ENCODE assay signal across 13 cellular contexts in genomic region chr2:38708900-38709321, GRCh38. TPM values are rescaled to one million over a fixed set of nuclear protein-coding genes. Genes with fewer than 3 reads are reported as not detected.
DNase-seq lines count a peak whose midpoint lies in the region; ATAC-seq and TF ChIP-seq lines count a peak whose summit lies in the region.
"Had no signal": no experiment of that assay in that cellular context is flagged by ENCODE, and none has a peak within 500 bp of the region (broad histone marks: within the 10 kb centered on the region; RNA-seq: fewer than 3 reads in every experiment).

No MANE protein-coding gene starts in this region.

- peaks cover 14 to 24% of the 10 kb centered on the region in 2 donors for H3K36me3 Mint-ChIP-seq in CD14-positive monocyte
- peaks cover 13% of the 10 kb centered on the region for H3K36me3 Mint-ChIP-seq in CD8-positive, alpha-beta T cell
- H3K36me3 Mint-ChIP-seq in activated CD8-positive, alpha-beta T cell treated with anti-CD3 and anti-CD28 coated beads, Interleukin-2, amount 10 ng/mL, durations not matched to agents 7 days and 5 days (ENCODE audit: low read depth): peaks cover 44% of the 10 kb centered on the region

- no peak overlapping the region for H4K8ac ChIP-seq in mesenchymal stem cell (ENCODE audit: low read length)

- no peaks in the 10 kb centered on the region for H3K36me3 ChIP-seq in CD8-positive, alpha-beta T cell (ENCODE audit: insufficient read depth, low read length)
- H3K36me3 ChIP-seq in mesenchymal stem cell (ENCODE audit: control insufficient read depth in 1 of 2, insufficient read depth in 2 of 2, low read depth in 1 of 2, low read length in 2 of 2): peaks cover 3 to 6% of the 10 kb centered on the region in 2 experiments

- H3K9ac ChIP-seq in mesenchymal stem cell (ENCODE audit: low read length): no peak overlapping the region

- H3K27ac ChIP-seq in CD8-positive, alpha-beta T cell (ENCODE audit: low read depth, low read length): no peak overlapping the region
- no peak overlapping the region for H3K27ac ChIP-seq in mesenchymal stem cell (ENCODE audit: low read length, poor library complexity, severe bottlenecking)
- H3K27ac ChIP-seq: left lung had no signal

- H3K27me3 Mint-ChIP-seq in CD14-positive monocyte (ENCODE audit: low read depth in 3 of 3): peaks cover 0 to 3% (median 3%) of the 10 kb centered on the region in 3 donors
- H3K27me3 Mint-ChIP-seq in CD8-positive, alpha-beta T cell (ENCODE audit: low read depth): no peaks in the 10 kb centered on the region
- H3K27me3 Mint-ChIP-seq in activated CD8-positive, alpha-beta T cell treated with anti-CD3 and anti-CD28 coated beads, Interleukin-2, amount 10 ng/mL, durations not matched to agents 7 days and 5 days (ENCODE audit: low read depth): no peaks in the 10 kb centered on the region

- TF ChIP-seq CTCF in CD14-positive monocyte (IDR thresholded peaks at IDR 0.05): no peak
- no peak for TF ChIP-seq CTCF in CD8-positive, alpha-beta T cell (IDR thresholded peaks at IDR 0.05)

- H3K79me1 ChIP-seq in mesenchymal stem cell (replicated peaks; ENCODE audit: low read length, poor library complexity, severe bottlenecking): no peaks in the 10 kb centered on the region

- H2BK15ac ChIP-seq in mesenchymal stem cell (ENCODE audit: low read depth, poor library complexity, severe bottlenecking): no peak overlapping the region

- POLR2A ChIA-PET in CD8-positive, alpha-beta T cell (lab: Charles Lee): interaction anchor here (0.7 to 1.6 kb wide), 3 partner anchors 10 to 42 kb away, joined by 3 to 5 read pairs (median 4); partner anchors contain the start of gene SRSF7
- POLR2A ChIA-PET in activated CD8-positive, alpha-beta T cell treated with anti-CD3 and anti-CD28 coated beads, Interleukin-2, amount 10 ng/mL, durations not matched to agents 7 days and 5 days (lab: Charles Lee): interaction anchor here (1.0 to 1.1 kb wide), 2 partner anchors 42 kb away, joined by 3 to 4 read pairs; partner anchors contain the start of gene SRSF7

- intact Hi-C loops in CD14-positive monocyte (cut with micrococcal nuclease): no loop called here
- intact Hi-C loops in CD8-positive, alpha-beta T cell (cut with DNase I, micrococcal nuclease): loop anchor here (5.0 kb wide), 1 partner anchor 42 kb away; the partner anchor contains the start of gene GALM (in 2 of the 2)

- H3K14ac ChIP-seq in mesenchymal stem cell (ENCODE audit: low read length in 2 of 2): no peak overlapping the region

- H3K4me1 Mint-ChIP-seq in CD14-positive monocyte: no peaks in the 10 kb centered on the region
- peaks cover 39% of the 10 kb centered on the region for H3K4me1 Mint-ChIP-seq in CD8-positive, alpha-beta T cell (ENCODE audit: low read depth)
- peaks cover 31% of the 10 kb centered on the region for H3K4me1 Mint-ChIP-seq in activated CD8-positive, alpha-beta T cell treated with anti-CD3 and anti-CD28 coated beads, Interleukin-2, amount 10 ng/mL, durations not matched to agents 7 days and 5 days (ENCODE audit: low read depth)

- no peak overlapping the region for H2AFZ ChIP-seq in mesenchymal stem cell (ENCODE audit: low read depth, low read length)

- H2BK12ac ChIP-seq in mesenchymal stem cell (ENCODE audit: low read length in 2 of 2): no peak overlapping the region

- no peak overlapping the region for H2BK5ac ChIP-seq in mesenchymal stem cell (ENCODE audit: low read depth, low read length, poor library complexity, severe bottlenecking)

- H3K4ac ChIP-seq in mesenchymal stem cell (ENCODE audit: low read depth in 1 of 2, low read length in 2 of 2): no peak overlapping the region

- CTCF ChIA-PET in CD8-positive, alpha-beta T cell (lab: Charles Lee): interaction anchor here (1.1 kb wide), 1 partner anchor 14 kb away, joined by 3 read pairs; no protein-coding TSS in a partner anchor
- CTCF ChIA-PET in activated CD8-positive, alpha-beta T cell treated with anti-CD3 and anti-CD28 coated beads, Interleukin-2, amount 10 ng/mL, durations not matched to agents 7 days and 5 days (lab: Charles Lee): interaction anchor here (1.2 to 2.0 kb wide), 3 partner anchors 42 to 127 kb away, joined by 3 to 14 read pairs (median 7); no protein-coding TSS in a partner anchor

- ATAC-seq in CD8-positive, alpha-beta T cell: no peak
- ATAC-seq in activated CD8-positive, alpha-beta T cell treated with anti-CD3 and anti-CD28 coated beads, Interleukin-2, amount 10 ng/mL, durations not matched to agents 7 days and 5 days: peak; percentile 25
- ATAC-seq in HG02610 (IDR thresholded peaks at IDR 0.05; ENCODE audit: unreplicated experiment): no peak
- ATAC-seq: left lung had no signal

- peaks cover 22% of the 10 kb centered on the region for H3K4me1 ChIP-seq in CD8-positive, alpha-beta T cell (ENCODE audit: insufficient read depth, low read length)
- H3K4me1 ChIP-seq in mesenchymal stem cell (ENCODE audit: control insufficient read depth, insufficient read depth, low read depth, low read length): peaks cover 2% of the 10 kb centered on the region
- H3K4me1 ChIP-seq: left lung had no signal

- no peak overlapping the region for H3K4me2 ChIP-seq in mesenchymal stem cell (ENCODE audit: low read length, poor library complexity, severe bottlenecking)

- H3K18ac ChIP-seq in mesenchymal stem cell (ENCODE audit: low read depth in 1 of 2, low read length in 2 of 2): no peak overlapping the region

- H3K27ac Mint-ChIP-seq in CD14-positive monocyte: peak overlapping the region in 5 of 7 donors; percentile 19 to 68 (median 47)
- H3K27ac Mint-ChIP-seq in CD8-positive, alpha-beta T cell: peak overlapping the region; percentile 89
- peak overlapping the region; percentile 66 for H3K27ac Mint-ChIP-seq in activated CD8-positive, alpha-beta T cell treated with anti-CD3 and anti-CD28 coated beads, Interleukin-2, amount 10 ng/mL, durations not matched to agents 7 days and 5 days

- H3K9me3 ChIP-seq in CD8-positive, alpha-beta T cell (ENCODE audit: low read length): no peaks in the 10 kb centered on the region
- no peaks in the 10 kb centered on the region for H3K9me3 ChIP-seq in mesenchymal stem cell (ENCODE audit: control insufficient read depth, low read length)
- H3K9me3 ChIP-seq: left lung had no signal

- no peak overlapping the region for H2AK5ac ChIP-seq in mesenchymal stem cell (ENCODE audit: low read length, severe bottlenecking)

- H3K9me3 Mint-ChIP-seq in CD14-positive monocyte: peaks cover 0 to 3% (median 1%) of the 10 kb centered on the region in 7 donors
- no peaks in the 10 kb centered on the region for H3K9me3 Mint-ChIP-seq in CD8-positive, alpha-beta T cell
- no peaks in the 10 kb centered on the region for H3K9me3 Mint-ChIP-seq in activated CD8-positive, alpha-beta T cell treated with anti-CD3 and anti-CD28 coated beads, Interleukin-2, amount 10 ng/mL, durations not matched to agents 7 days and 5 days (ENCODE audit: insufficient read depth)

- no peak overlapping the region for H3K4me3 Mint-ChIP-seq in CD14-positive monocyte
- H3K4me3 Mint-ChIP-seq in CD8-positive, alpha-beta T cell: peak overlapping the region; percentile 66
- H3K4me3 Mint-ChIP-seq in activated CD8-positive, alpha-beta T cell treated with anti-CD3 and anti-CD28 coated beads, Interleukin-2, amount 10 ng/mL, durations not matched to agents 7 days and 5 days: peak overlapping the region; percentile 22

- 70% methylated on average over 6 of the region's 6 CpGs for WGBS in mesenchymal stem cell

- no peaks in the 10 kb centered on the region for H3K27me3 ChIP-seq in CD8-positive, alpha-beta T cell (ENCODE audit: insufficient read depth, low read length)
- no peaks in the 10 kb centered on the region for H3K27me3 ChIP-seq in mesenchymal stem cell (ENCODE audit: control insufficient read depth in 1 of 2, insufficient read depth in 1 of 2, low read length in 2 of 2)
- H3K27me3 ChIP-seq: left lung had no signal

- DNase-seq in CD14-positive monocyte (ENCODE audit: low spot score) (no peak), mesenchymal stem cell (no peak), NCI-H2081 treated with DMSO at 0.1 percent for 48 hours (lab: John Stamatoyannopoulos, UW) (no peak), NCI-H1092 (lab: John Stamatoyannopoulos, UW) (no peak)
- DNase-seq in CD8-positive, alpha-beta T cell: no peak
- no peak for DNase-seq in activated CD8-positive, alpha-beta T cell treated with anti-CD3 and anti-CD28 coated beads, Interleukin-2, amount 10 ng/mL, durations not matched to agents 7 days and 5 days
- DNase-seq: caudate nucleus; DMS 273 treated with DMSO at 0.1 percent for 48 hours; left lung; NCI-H1105; NK-92 treated with Interleukin-12 subunit alpha and Interleukin-12 subunit beta, amount 100 ng/mL, for 24 hours; substantia nigra had no signal

- H3K23ac ChIP-seq in mesenchymal stem cell (ENCODE audit: low read length in 2 of 2): no peak overlapping the region

- no peak overlapping the region for H3K4me3 ChIP-seq in CD8-positive, alpha-beta T cell (ENCODE audit: low read depth, low read length)
- H3K4me3 ChIP-seq in mesenchymal stem cell (ENCODE audit: insufficient read depth in 1 of 2, low read depth in 1 of 2, low read length in 2 of 2): no peak overlapping the region
- H3K4me3 ChIP-seq: left lung had no signal

- peak overlapping the region; percentile 47 for H4K91ac ChIP-seq in mesenchymal stem cell (ENCODE audit: low read length)

- H2BK120ac ChIP-seq in mesenchymal stem cell (ENCODE audit: low read depth, low read length): no peak overlapping the region

RNA-seq across cellular contexts. Expression of gene SRSF7, which starts 42.2 kb away (rescaled TPM):
- polyA plus RNA-seq in CD14-positive monocyte: 100 to 1,000 TPM; 226 to 246 TPM
- 100 to 1,000 TPM; 607 to 608 TPM for total RNA-seq in CD8-positive, alpha-beta T cell
- total RNA-seq in activated CD8-positive, alpha-beta T cell treated with anti-CD3 and anti-CD28 coated beads, Interleukin-2, amount 10 ng/mL, durations not matched to agents 7 days and 5 days: 100 to 1,000 TPM; 348 to 356 TPM
- 99.0 TPM for polyA plus RNA-seq in mesenchymal stem cell (2013, experiment 1 of 2)
- polyA plus RNA-seq in mesenchymal stem cell (2013, experiment 2 of 2): 108 TPM

RNA-seq across cellular contexts. Expression of gene GALM, which starts 43.0 kb away (rescaled TPM):
- polyA plus RNA-seq in CD14-positive monocyte: 1 to 10 TPM; 3.0 to 3.6 TPM
- total RNA-seq in CD8-positive, alpha-beta T cell: 1 to 10 TPM; 4.4 to 4.7 TPM
- total RNA-seq in activated CD8-positive, alpha-beta T cell treated with anti-CD3 and anti-CD28 coated beads, Interleukin-2, amount 10 ng/mL, durations not matched to agents 7 days and 5 days: 10 to 100 TPM; 27.6 TPM
- 10.1 TPM for polyA plus RNA-seq in mesenchymal stem cell (2013, experiment 1 of 2)
- 10.3 TPM for polyA plus RNA-seq in mesenchymal stem cell (2013, experiment 2 of 2)

Comparison
In these comparisons a context has a peak if more than half of its experiments do, and no peak if none do; other contexts are left out.
1. H3K4me3 Mint-ChIP-seq: peak in CD8-positive, alpha-beta T cell (single experiment) and activated CD8-positive, alpha-beta T cell treated with anti-CD3 and anti-CD28 coated beads, Interleukin-2, amount 10 ng/mL, durations not matched to agents 7 days and 5 days (single experiment); none in CD14-positive monocyte (0 of 2).
2. RNA of gene GALM, which starts 43.0 kb away (total RNA-seq): 27.6 TPM in activated CD8-positive, alpha-beta T cell treated with anti-CD3 and anti-CD28 coated beads, Interleukin-2, amount 10 ng/mL, durations not matched to agents 7 days and 5 days; 4.4 to 4.7 TPM in CD8-positive, alpha-beta T cell; every median in the first group is over 4 times any median in the second.
3. intact Hi-C loops: an anchor here in CD8-positive, alpha-beta T cell (5.0 kb wide); none called in CD14-positive monocyte.
4. Peak in every context shown above with its lines, with median percentiles within 50 percentile points of each other: H3K27ac Mint-ChIP-seq.